Comparison of ENCODE assay signal across 1 cellular context in the genomic region with DNA sequence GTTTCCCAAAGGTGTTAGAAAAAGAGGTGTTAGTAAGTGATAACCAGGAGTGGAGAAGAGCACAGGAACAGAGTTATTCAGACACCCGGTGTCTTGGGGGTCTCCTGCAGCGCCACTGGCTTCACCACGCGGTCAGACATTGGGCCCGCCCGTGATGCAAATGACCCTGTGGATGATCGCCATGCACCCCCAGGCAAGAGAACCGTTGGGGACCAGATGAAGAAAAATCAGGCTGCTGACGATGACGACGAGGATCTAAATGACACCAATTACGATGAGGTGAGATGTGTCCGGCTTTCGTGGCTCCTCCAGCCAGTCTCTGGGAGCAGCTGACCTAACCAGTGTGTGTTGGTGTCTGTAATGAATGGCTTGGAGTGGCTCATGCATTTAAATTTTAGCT.
TF ChIP-seq lines count a peak whose summit lies in the region.

No MANE protein-coding gene starts in this region.

TF ChIP-seq in GM23338, 12 proteins besides CTCF, POLR2A, EP300 and RAD21 (continued from another document):
- TF ChIP-seq ZNF331 (CRISPR knock-in tag; IDR thresholded peaks at IDR 0.05; ENCODE audit: low read depth), result no peak
- TF ChIP-seq, protein P1, sequence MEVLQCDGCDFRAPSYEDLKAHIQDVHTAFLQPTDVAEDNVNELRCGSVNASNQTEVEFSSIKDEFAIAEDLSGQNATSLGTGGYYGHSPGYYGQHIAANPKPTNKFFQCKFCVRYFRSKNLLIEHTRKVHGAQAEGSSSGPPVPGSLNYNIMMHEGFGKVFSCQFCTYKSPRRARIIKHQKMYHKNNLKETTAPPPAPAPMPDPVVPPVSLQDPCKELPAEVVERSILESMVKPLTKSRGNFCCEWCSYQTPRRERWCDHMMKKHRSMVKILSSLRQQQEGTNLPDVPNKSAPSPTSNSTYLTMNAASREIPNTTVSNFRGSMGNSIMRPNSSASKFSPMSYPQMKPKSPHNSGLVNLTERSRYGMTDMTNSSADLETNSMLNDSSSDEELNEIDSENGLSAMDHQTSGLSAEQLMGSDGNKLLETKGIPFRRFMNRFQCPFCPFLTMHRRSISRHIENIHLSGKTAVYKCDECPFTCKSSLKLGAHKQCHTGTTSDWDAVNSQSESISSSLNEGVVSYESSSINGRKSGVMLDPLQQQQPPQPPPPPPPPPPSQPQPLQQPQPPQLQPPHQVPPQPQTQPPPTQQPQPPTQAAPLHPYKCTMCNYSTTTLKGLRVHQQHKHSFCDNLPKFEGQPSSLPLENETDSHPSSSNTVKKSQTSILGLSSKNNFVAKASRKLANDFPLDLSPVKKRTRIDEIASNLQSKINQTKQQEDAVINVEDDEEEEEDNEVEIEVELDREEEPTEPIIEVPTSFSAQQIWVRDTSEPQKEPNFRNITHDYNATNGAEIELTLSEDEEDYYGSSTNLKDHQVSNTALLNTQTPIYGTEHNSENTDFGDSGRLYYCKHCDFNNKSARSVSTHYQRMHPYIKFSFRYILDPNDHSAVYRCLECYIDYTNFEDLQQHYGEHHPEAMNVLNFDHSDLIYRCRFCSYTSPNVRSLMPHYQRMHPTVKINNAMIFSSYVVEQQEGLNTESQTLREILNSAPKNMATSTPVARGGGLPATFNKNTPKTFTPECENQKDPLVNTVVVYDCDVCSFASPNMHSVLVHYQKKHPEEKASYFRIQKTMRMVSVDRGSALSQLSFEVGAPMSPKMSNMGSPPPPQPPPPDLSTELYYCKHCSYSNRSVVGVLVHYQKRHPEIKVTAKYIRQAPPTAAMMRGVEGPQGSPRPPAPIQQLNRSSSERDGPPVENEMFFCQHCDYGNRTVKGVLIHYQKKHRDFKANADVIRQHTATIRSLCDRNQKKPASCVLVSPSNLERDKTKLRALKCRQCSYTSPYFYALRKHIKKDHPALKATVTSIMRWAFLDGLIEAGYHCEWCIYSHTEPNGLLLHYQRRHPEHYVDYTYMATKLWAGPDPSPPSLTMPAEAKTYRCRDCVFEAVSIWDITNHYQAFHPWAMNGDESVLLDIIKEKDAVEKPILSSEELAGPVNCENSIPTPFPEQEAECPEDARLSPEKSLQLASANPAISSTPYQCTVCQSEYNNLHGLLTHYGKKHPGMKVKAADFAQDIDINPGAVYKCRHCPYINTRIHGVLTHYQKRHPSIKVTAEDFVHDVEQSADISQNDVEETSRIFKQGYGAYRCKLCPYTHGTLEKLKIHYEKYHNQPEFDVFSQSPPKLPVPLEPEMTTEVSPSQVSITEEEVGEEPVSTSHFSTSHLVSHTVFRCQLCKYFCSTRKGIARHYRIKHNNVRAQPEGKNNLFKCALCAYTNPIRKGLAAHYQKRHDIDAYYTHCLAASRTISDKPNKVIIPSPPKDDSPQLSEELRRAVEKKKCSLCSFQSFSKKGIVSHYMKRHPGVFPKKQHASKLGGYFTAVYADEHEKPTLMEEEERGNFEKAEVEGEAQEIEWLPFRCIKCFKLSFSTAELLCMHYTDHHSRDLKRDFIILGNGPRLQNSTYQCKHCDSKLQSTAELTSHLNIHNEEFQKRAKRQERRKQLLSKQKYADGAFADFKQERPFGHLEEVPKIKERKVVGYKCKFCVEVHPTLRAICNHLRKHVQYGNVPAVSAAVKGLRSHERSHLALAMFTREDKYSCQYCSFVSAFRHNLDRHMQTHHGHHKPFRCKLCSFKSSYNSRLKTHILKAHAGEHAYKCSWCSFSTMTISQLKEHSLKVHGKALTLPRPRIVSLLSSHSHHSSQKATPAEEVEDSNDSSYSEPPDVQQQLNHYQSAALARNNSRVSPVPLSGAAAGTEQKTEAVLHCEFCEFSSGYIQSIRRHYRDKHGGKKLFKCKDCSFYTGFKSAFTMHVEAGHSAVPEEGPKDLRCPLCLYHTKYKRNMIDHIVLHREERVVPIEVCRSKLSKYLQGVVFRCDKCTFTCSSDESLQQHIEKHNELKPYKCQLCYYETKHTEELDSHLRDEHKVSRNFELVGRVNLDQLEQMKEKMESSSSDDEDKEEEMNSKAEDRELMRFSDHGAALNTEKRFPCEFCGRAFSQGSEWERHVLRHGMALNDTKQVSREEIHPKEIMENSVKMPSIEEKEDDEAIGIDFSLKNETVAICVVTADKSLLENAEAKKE (CRISPR knock-in tag; IDR thresholded peaks at IDR 0.05), result no peak
- TF ChIP-seq ZNF114 (CRISPR knock-in tag; IDR thresholded peaks at IDR 0.05), result no peak
- no peak for TF ChIP-seq EZH2phosphoT487 (IDR thresholded peaks at IDR 0.05; ENCODE audit: unreplicated experiment)
- no peak for TF ChIP-seq JUNB (IDR thresholded peaks at IDR 0.05; ENCODE audit: unreplicated experiment)
- TF ChIP-seq POLR2AphosphoS5 (IDR thresholded peaks at IDR 0.05; ENCODE audit: low read depth), result no peak
- no peak for TF ChIP-seq REST (IDR thresholded peaks at IDR 0.05; ENCODE audit: unreplicated experiment)
